17 cellular contexts compared by ENCODE assay signal in the genomic region with DNA sequence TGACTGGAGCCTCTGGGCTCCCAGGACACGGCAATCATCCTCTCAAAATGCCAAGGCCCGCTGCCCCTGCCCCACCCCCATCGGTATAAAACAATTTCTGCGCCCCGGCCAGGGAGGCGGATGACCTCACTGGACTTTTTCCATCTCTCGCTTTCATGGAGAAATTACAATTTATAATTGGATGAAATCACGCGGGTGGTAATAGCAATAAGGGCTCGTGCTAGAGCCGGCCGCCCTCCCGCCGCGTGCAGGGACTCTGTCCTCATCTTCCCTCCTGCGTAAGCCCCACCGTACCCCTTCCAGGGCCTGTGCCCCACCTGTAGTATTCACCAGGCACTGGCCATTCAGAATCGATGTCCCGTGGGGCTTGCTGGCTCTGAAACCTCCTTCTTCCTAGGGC.
DNase-seq lines count a peak whose midpoint lies in the region; ATAC-seq lines count a peak whose summit lies in the region.
"Had no signal": no experiment of that assay in that cellular context is flagged by ENCODE, and none has a peak within 500 bp of the region (broad histone marks: within the 10 kb centered on the region; RNA-seq: fewer than 3 reads in every experiment).

No MANE protein-coding gene starts in this region.

- H4K5ac ChIP-seq in mesendoderm (ENCODE audit: low read length): no peak overlapping the region

- no peaks in the 10 kb centered on the region for H3K27me3 ChIP-seq in layer of hippocampus (ENCODE audit: control insufficient read depth, insufficient read depth, low read length)
- H3K27me3 ChIP-seq in mesendoderm (ENCODE audit: insufficient read depth, low read length, poor library complexity): no peaks in the 10 kb centered on the region
- H3K27me3 ChIP-seq: right lobe of liver had no signal

- no peak overlapping the region for H4K8ac ChIP-seq in mesendoderm (ENCODE audit: low read depth, low read length)

- no peak overlapping the region for H3K4me3 Mint-ChIP-seq in immature natural killer cell

- no peak overlapping the region for H3K27ac Mint-ChIP-seq in immature natural killer cell

- H3K27me3 Mint-ChIP-seq in immature natural killer cell (ENCODE audit: low read depth in 3 of 3): peaks cover 0 to 5% (median 0%) of the 10 kb centered on the region in 3 donors

- H2BK15ac ChIP-seq in mesendoderm (replicated peaks; ENCODE audit: low read depth): no peak overlapping the region

- H3K4me3 ChIP-seq in mesendoderm (ENCODE audit: low read length): no peak overlapping the region
- H3K4me3 ChIP-seq: PC-9, right lobe of liver had no signal

- H3K79me2 ChIP-seq in mesendoderm (ENCODE audit: control insufficient read depth, insufficient read depth, low read length): no peaks in the 10 kb centered on the region

- H3K27ac ChIP-seq in caudate nucleus (ENCODE audit: low read depth, low read length) (peak overlapping the region; percentile 90), layer of hippocampus (ENCODE audit: low read depth, low read length) (peak overlapping the region; percentile 88), substantia nigra (ENCODE audit: low read depth, low read length, poor library complexity, severe bottlenecking) (peak overlapping the region; percentile 88), mesendoderm (ENCODE audit: low read depth, low read length) (no peak overlapping the region)
- H3K27ac ChIP-seq: PC-9, right lobe of liver had no signal

- no peak overlapping the region for H3K4ac ChIP-seq in mesendoderm (ENCODE audit: low read depth, low read length)

- WGBS in mesendoderm (ENCODE audit: extremely low coverage, insufficient coverage, low lambda C conversion rate): no CpG with 5 or more reads among the region's 19 CpGs

- DNase-seq in G401 (ENCODE audit: low spot score): peak; percentile 55
- peak in 33 of 61 donors; percentile 22 to 71 (median 45) for DNase-seq in caudate nucleus (lab: John Stamatoyannopoulos, UW)
- DNase-seq in substantia nigra (lab: John Stamatoyannopoulos, UW): peak in 27 of 49 donors; percentile 23 to 76 (median 55)
- no peak for DNase-seq in immature natural killer cell
- no peak for DNase-seq in NCI-H2196 (lab: John Stamatoyannopoulos, UW; ENCODE audit: unreplicated experiment)
- DNase-seq in mesendoderm: no peak
- DNase-seq: activated CD4-positive, alpha-beta T cell treated with anti-CD3 and anti-CD28 coated beads for 4 hours; activated gamma-delta T cell; amniotic stem cell; cerebellar nuclear complex; NCI-H82; PC-9; right lobe of liver; stimulated activated naive CD8-positive, alpha-beta T cell treated with anti-CD3 and anti-CD28 coated beads, Interleukin-15, Interleukin-2, amounts not matched to agents 100 U/mL and 50 U/mL, for 24 hours had no signal

- in situ Hi-C loops in G401 (cut with HindIII; ENCODE audit: low sequenced_read_pairs): no loop called here

- H3K4me1 ChIP-seq in mesendoderm (ENCODE audit: control insufficient read depth, low read depth, low read length): no peaks in the 10 kb centered on the region
- H3K4me1 ChIP-seq: right lobe of liver had no signal

- H2BK5ac ChIP-seq in mesendoderm (ENCODE audit: low read length): no peak overlapping the region

- H3K56ac ChIP-seq in mesendoderm (ENCODE audit: low read length): no peak overlapping the region

- no peak overlapping the region for H3K4me2 ChIP-seq in mesendoderm (ENCODE audit: low read length)
- H3K4me2 ChIP-seq: PC-9 had no signal

- H3K36me3 Mint-ChIP-seq in immature natural killer cell: no peaks in the 10 kb centered on the region

- no peaks in the 10 kb centered on the region for H3K9me3 Mint-ChIP-seq in immature natural killer cell

- no peak overlapping the region for H2BK120ac ChIP-seq in mesendoderm (ENCODE audit: low read depth, low read length)

- no peaks in the 10 kb centered on the region for H3K36me3 ChIP-seq in mesendoderm (ENCODE audit: control insufficient read depth, insufficient read depth, low read length)
- H3K36me3 ChIP-seq: right lobe of liver had no signal

- H3K18ac ChIP-seq in mesendoderm (ENCODE audit: low read length): no peak overlapping the region

- H3K79me1 ChIP-seq in mesendoderm (ENCODE audit: low read length): no peaks in the 10 kb centered on the region

- ATAC-seq in HG03139 (IDR thresholded peaks at IDR 0.05; ENCODE audit: unreplicated experiment): no peak
- ATAC-seq: left lobe of liver; right lobe of liver; stimulated activated naive CD8-positive, alpha-beta T cell treated with anti-CD3 and anti-CD28 coated beads, Interleukin-15, Interleukin-2, amounts not matched to agents 100 U/mL and 50 U/mL, for 24 hours had no signal

- H3K9ac ChIP-seq in mesendoderm (ENCODE audit: low read length): no peak overlapping the region

- H2AK5ac ChIP-seq in mesendoderm (ENCODE audit: low read length): no peak overlapping the region

- no peaks in the 10 kb centered on the region for H3K4me1 Mint-ChIP-seq in immature natural killer cell

- no peak overlapping the region for H3K23ac ChIP-seq in mesendoderm (ENCODE audit: low read length)

Comparison
In these comparisons a context has a peak if more than half of its experiments do, and no peak if none do; other contexts are left out.
1. DNase-seq: peak in G401 (single experiment), caudate nucleus (33 of 61) and substantia nigra (27 of 49); none in immature natural killer cell (0 of 3), NCI-H2196 (single experiment) and mesendoderm (single experiment).